In the genomic region with DNA sequence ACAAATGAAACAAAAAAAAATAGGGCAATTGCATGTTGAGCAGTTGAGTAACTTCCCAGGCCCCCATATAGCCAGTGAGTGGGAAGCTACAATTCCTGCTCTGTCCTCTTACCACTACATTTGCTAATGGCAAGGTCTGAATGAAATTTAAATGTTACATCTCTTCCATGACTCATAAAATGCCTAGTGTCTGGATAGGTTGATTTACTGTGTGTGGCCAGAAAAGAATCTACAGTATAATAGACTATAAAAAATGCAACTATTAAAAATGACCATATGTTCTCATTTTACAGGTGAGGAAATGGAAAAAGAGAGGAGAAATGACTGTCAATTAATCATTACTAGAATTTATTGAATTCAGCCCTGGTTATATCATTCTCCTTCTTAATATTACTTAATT, we compare ENCODE assay signal across 24 cellular contexts.
"Had no signal": no experiment of that assay in that cellular context is flagged by ENCODE, and none has a peak within 500 bp of the region (broad histone marks: within the 10 kb centered on the region; RNA-seq: fewer than 3 reads in every experiment).

No MANE protein-coding gene starts in this region.

- DNase-seq: activated CD4-positive, alpha-beta T cell treated with anti-CD3 and anti-CD28 coated beads for 36 hours; activated CD4-positive, alpha-beta T cell treated with anti-CD3 and anti-CD28 coated beads, Interleukin-2, amount 50 U/mL, for 48 hours; activated T-cell treated with anti-CD3 and anti-CD28 coated beads for 4 hours; colonic mucosa; endodermal cell; gastrocnemius medialis; immature natural killer cell; kidney glomerular epithelial cell; mesendoderm; naive thymus-derived CD4-positive, alpha-beta T cell; ovary; psoas muscle; right cardiac atrium; stimulated activated CD4-positive, alpha-beta T cell treated with anti-CD3 and anti-CD28 coated beads, Interleukin-15, amount 100 ng/mL, for 24 hours; stimulated activated CD4-positive, alpha-beta T cell treated with anti-CD3 and anti-CD28 coated beads, Interleukin-4, amount 100 ng/mL, for 24 hours; stomach; testis had no signal

- H3K9me3 Mint-ChIP-seq: type B pancreatic cell had no signal

- H3K27ac ChIP-seq: colonic mucosa, epithelial cell of prostate, gastrocnemius medialis, ovary, psoas muscle, skin epidermis, stomach, testis had no signal

- H3K27ac Mint-ChIP-seq: activated CD4-positive, alpha-beta T cell treated with anti-CD3 and anti-CD28 coated beads for 36 hours; activated naive CD8-positive, alpha-beta T cell; endodermal cell; immature natural killer cell; naive thymus-derived CD4-positive, alpha-beta T cell; stimulated activated effector memory CD8-positive, alpha-beta T cell treated with anti-CD3 and anti-CD28 coated beads, Interleukin-12 subunit alpha, Interleukin-12 subunit beta, amount 100 ng/mL, for 72 hours; type B pancreatic cell; WTC11 had no signal

- ATAC-seq: activated CD4-positive, alpha-beta T cell treated with anti-CD3 and anti-CD28 coated beads for 36 hours; gastrocnemius medialis; naive thymus-derived CD4-positive, alpha-beta T cell; psoas muscle; right cardiac atrium; stimulated activated effector memory CD8-positive, alpha-beta T cell treated with anti-CD3 and anti-CD28 coated beads, Interleukin-12 subunit alpha, Interleukin-12 subunit beta, amount 100 ng/mL, for 72 hours; WTC11 had no signal

- H3K36me3 Mint-ChIP-seq: immature natural killer cell; naive thymus-derived CD4-positive, alpha-beta T cell; stimulated activated effector memory CD8-positive, alpha-beta T cell treated with anti-CD3 and anti-CD28 coated beads, Interleukin-12 subunit alpha, Interleukin-12 subunit beta, amount 100 ng/mL, for 72 hours; type B pancreatic cell had no signal

- H3K27me3 ChIP-seq: colonic mucosa, gastrocnemius medialis, ovary, stomach, testis had no signal

- H3K36me3 ChIP-seq: colonic mucosa, gastrocnemius medialis, ovary, stomach had no signal

- H3K4me1 ChIP-seq: colonic mucosa, gastrocnemius medialis, psoas muscle, stomach, testis had no signal

- H3K4me1 Mint-ChIP-seq: activated CD4-positive, alpha-beta T cell treated with anti-CD3 and anti-CD28 coated beads for 36 hours; central memory CD8-positive, alpha-beta T cell; immature natural killer cell; naive thymus-derived CD4-positive, alpha-beta T cell; stimulated activated effector memory CD8-positive, alpha-beta T cell treated with anti-CD3 and anti-CD28 coated beads, Interleukin-12 subunit alpha, Interleukin-12 subunit beta, amount 100 ng/mL, for 72 hours had no signal

- H3K4me3 ChIP-seq: colonic mucosa, gastrocnemius medialis, ovary, psoas muscle, skin epidermis, stomach, testis had no signal

- H3K4me3 Mint-ChIP-seq: activated CD4-positive, alpha-beta T cell treated with anti-CD3 and anti-CD28 coated beads for 36 hours; activated naive CD8-positive, alpha-beta T cell; central memory CD8-positive, alpha-beta T cell; endodermal cell; immature natural killer cell; naive thymus-derived CD4-positive, alpha-beta T cell; stimulated activated effector memory CD8-positive, alpha-beta T cell treated with anti-CD3 and anti-CD28 coated beads, Interleukin-12 subunit alpha, Interleukin-12 subunit beta, amount 100 ng/mL, for 72 hours; type B pancreatic cell; WTC11 had no signal

- H3K27me3 Mint-ChIP-seq: activated CD4-positive, alpha-beta T cell treated with anti-CD3 and anti-CD28 coated beads for 36 hours; activated naive CD8-positive, alpha-beta T cell; central memory CD8-positive, alpha-beta T cell; naive thymus-derived CD4-positive, alpha-beta T cell; type B pancreatic cell had no signal

- H3K9me3 ChIP-seq: colonic mucosa, gastrocnemius medialis, ovary, psoas muscle, testis had no signal
